Comparison of ENCODE assay signal across 8 cellular contexts in genomic region chr18:31497711-31498449, GRCh38. TPM values are rescaled to one million over a fixed set of nuclear protein-coding genes. Genes with fewer than 3 reads are reported as not detected.
DNase-seq lines count a peak whose midpoint lies in the region; ATAC-seq and TF ChIP-seq lines count a peak whose summit lies in the region.

TSS of gene DSG2 (plus strand) at chr18:31498177. CDS start at chr18:31498252, 75 bp downstream.

- H3K4me1 ChIP-seq in mucosa of descending colon (ENCODE audit: low read depth), result peaks cover 17% of the 10 kb centered on the region
- peaks cover 0 to 30% (median 4%) of the 10 kb centered on the region in 4 donors for H3K4me1 ChIP-seq in transverse colon

- peak within 1 kb of the TSS; percentile 56 for H3K4me3 ChIP-seq in mucosa of descending colon
- peak within 1 kb of the TSS; percentile 57 to 78 (median 74) for H3K4me3 ChIP-seq in transverse colon

- DNase-seq in DMS53 treated with DMSO at 0.1 percent for 48 hours (lab: John Stamatoyannopoulos, UW; ENCODE audit: unreplicated experiment) (peak; percentile 18), GM20000 (ENCODE audit: low spot score) (peak; percentile 89), T-helper 17 cell (no peak), endothelial cell (ENCODE audit: low spot score) (peak; percentile 57), mucosa of descending colon (peak; percentile 92 to 97 (median 93)), transverse colon (peak; percentile 92), NCI-H187 (lab: John Stamatoyannopoulos, UW) (no peak)

- H3K4me3 Mint-ChIP-seq in T-helper 17 cell, result peak within 1 kb of the TSS; percentile 68
- peak within 1 kb of the TSS; percentile 98 for H3K4me3 Mint-ChIP-seq in endothelial cell (ENCODE audit: unreplicated experiment)

- H3K36me3 ChIP-seq in mucosa of descending colon (ENCODE audit: low read depth), result no peaks in the 10 kb centered on the region
- H3K36me3 ChIP-seq in transverse colon, result no peaks in the 10 kb centered on the region

- ATAC-seq in HG03521 (IDR thresholded peaks at IDR 0.05; ENCODE audit: unreplicated experiment) (peak; percentile 60), T-helper 17 cell (peak; percentile 23), mucosa of descending colon (peak; percentile 96)

- peak; percentile 59 for TF ChIP-seq EP300 in transverse colon (IDR thresholded peaks at IDR 0.05; ENCODE audit: low read depth)

- H3K27me3 Mint-ChIP-seq in T-helper 17 cell (peaks cover 29% of the 10 kb centered on the region), endothelial cell (ENCODE audit: unreplicated experiment) (peaks cover 2% of the 10 kb centered on the region)

- in situ Hi-C loops in transverse colon (cut with MboI; ENCODE audit: low pct_ligation_motif_present in 1 of 4, low pct_unique_long_range_greater_than_20kb in 1 of 4, low sequenced_read_pairs in 3 of 4), result no loop called here

- H3K27ac ChIP-seq in transverse colon, result peak within 1 kb of the TSS; percentile 88 to 97 (median 91)

- intact Hi-C loops in mucosa of descending colon (cut with DNase I, micrococcal nuclease) (no loop called here), transverse colon (cut with DNase I; ENCODE audit: low total_unique reads) (no loop called here)

- H3K36me3 Mint-ChIP-seq in T-helper 17 cell (ENCODE audit: low read depth), result no peaks in the 10 kb centered on the region
- H3K36me3 Mint-ChIP-seq in endothelial cell (ENCODE audit: low read depth, unreplicated experiment), result peaks cover 3% of the 10 kb centered on the region

- H3K9me3 ChIP-seq in T-helper 17 cell (ENCODE audit: control insufficient read depth, low read length, poor library complexity, severe bottlenecking) (no peaks in the 10 kb centered on the region), mucosa of descending colon (no peaks in the 10 kb centered on the region), transverse colon (no peaks in the 10 kb centered on the region)

- H3K9me3 Mint-ChIP-seq in endothelial cell (ENCODE audit: unreplicated experiment), result no peaks in the 10 kb centered on the region

- TF ChIP-seq POLR2A in transverse colon (IDR thresholded peaks at IDR 0.05), result peak; percentile 87

- peaks cover 4% of the 10 kb centered on the region for H3K4me1 Mint-ChIP-seq in T-helper 17 cell
- H3K4me1 Mint-ChIP-seq in endothelial cell (ENCODE audit: unreplicated experiment), result peaks cover 14% of the 10 kb centered on the region

- TF ChIP-seq CTCF in GM20000 (IDR thresholded peaks at IDR 0.05; ENCODE audit: extremely low read depth, missing control alignments) (no peak), endothelial cell (IDR thresholded peaks at IDR 0.05; ENCODE audit: unreplicated experiment) (no peak), mucosa of descending colon (IDR thresholded peaks at IDR 0.05) (no peak), transverse colon (IDR thresholded peaks at IDR 0.05) (no peak)

- 1% methylated on average over 38 of the region's 82 CpGs; no CpG with 5 or more reads in 1 of the 2 donors for whole genome bisulfite sequencing in transverse colon (ENCODE audit: low coverage in 1 of 2), 2 donors

- H3K27me3 ChIP-seq in transverse colon, result peaks cover 14% of the 10 kb centered on the region

- H3K27ac Mint-ChIP-seq in T-helper 17 cell, result no peak within 1 kb of the TSS
- peak within 1 kb of the TSS; percentile 77 for H3K27ac Mint-ChIP-seq in endothelial cell (ENCODE audit: unreplicated experiment)

RNA-seq across cellular contexts. Expression of gene DSG2, which starts in this region (rescaled TPM):
- total RNA-seq in T-helper 17 cell, result not detected
- total RNA-seq in endothelial cell (ENCODE audit: unreplicated experiment), result 60.5 TPM
- total RNA-seq in mucosa of descending colon, result 100 to 1,000 TPM; 131 to 341 (median 305) TPM
- total RNA-seq in transverse colon, result 100 to 1,000 TPM in 3 of 4 donors, 10 to 100 TPM in 1; 59.3 to 272 (median 198) TPM

Comparison
In these comparisons a context has a peak if more than half of its experiments do, and no peak if none do; other contexts are left out.
1. RNA of gene DSG2 (total RNA-seq): 131 to 341 TPM in mucosa of descending colon, 59.3 to 272 TPM in transverse colon and 60.5 TPM in endothelial cell (single experiment); not detected in T-helper 17 cell; every median in the first group is over 10 times any median in the second.
2. Peak in ATAC-seq in T-helper 17 cell; RNA of the gene not detected or under 1 TPM.
3. DNase-seq: peak in DMS53 treated with DMSO at 0.1 percent for 48 hours (single experiment), GM20000 (single experiment), endothelial cell (single experiment), mucosa of descending colon (3 of 3) and transverse colon (single experiment); none in T-helper 17 cell (0 of 3) and NCI-H187 (0 of 2).
4. ATAC-seq: peak in every context shown above with its lines; median percentile 96 in mucosa of descending colon; 60 in HG03521; 23 in T-helper 17 cell.